8 cellular contexts compared by ENCODE assay signal in the genomic region with DNA sequence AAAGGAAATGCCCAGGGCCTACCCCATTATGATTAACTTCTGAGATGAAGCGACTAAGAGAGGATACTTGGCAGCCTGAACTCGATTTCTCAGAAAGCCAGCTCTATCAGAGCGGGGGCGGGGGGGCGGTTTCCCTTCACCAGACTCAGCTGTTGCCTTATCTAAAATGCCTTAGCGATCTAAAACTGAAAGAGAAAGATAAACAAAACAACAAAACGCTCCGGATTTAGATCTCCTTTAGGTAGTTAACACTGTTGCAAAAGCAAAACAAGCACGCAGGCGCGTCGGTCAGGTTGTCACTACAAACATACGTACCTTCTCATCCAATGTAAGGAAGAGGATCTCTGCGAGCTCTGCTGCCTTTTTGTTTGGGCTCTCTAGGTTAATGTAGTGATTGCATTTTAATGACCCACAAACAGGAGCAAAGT. TPM values are rescaled to one million over a fixed set of nuclear protein-coding genes. Genes with fewer than 3 reads are reported as not detected.
DNase-seq lines count a peak whose midpoint lies in the region; ATAC-seq lines count a peak whose summit lies in the region.

No MANE protein-coding gene starts in this region.

- H3K4me1 ChIP-seq in ectodermal cell (ENCODE audit: control insufficient read depth, insufficient read depth, low read length): no peaks in the 10 kb centered on the region

- H3K4me3 ChIP-seq in ectodermal cell (ENCODE audit: insufficient read depth, low read depth, low read length): peak overlapping the region; percentile 72

- peak overlapping the region; percentile 29 for H3K27ac Mint-ChIP-seq in T-helper 2 cell treated with Interferon-gamma antibody and Interleukin-4, amounts not matched to agents 5 μg/mL and 100 μg/mL, for 36 hours
- peak overlapping the region; percentile 77 for H3K27ac Mint-ChIP-seq in memory B cell

- H3K27me3 Mint-ChIP-seq in T-helper 2 cell treated with Interferon-gamma antibody and Interleukin-4, amounts not matched to agents 5 μg/mL and 100 μg/mL, for 36 hours (ENCODE audit: low read depth): peaks cover 74% of the 10 kb centered on the region
- H3K27me3 Mint-ChIP-seq in memory B cell: peaks cover 22% of the 10 kb centered on the region

- no peaks in the 10 kb centered on the region for H3K36me3 Mint-ChIP-seq in T-helper 2 cell treated with Interferon-gamma antibody and Interleukin-4, amounts not matched to agents 5 μg/mL and 100 μg/mL, for 36 hours (ENCODE audit: low read depth)
- peaks cover 2% of the 10 kb centered on the region for H3K36me3 Mint-ChIP-seq in memory B cell

- 5% methylated on average over 13 to 14 of the region's 14 CpGs for WGBS in ectodermal cell, 2 experiments

- no peaks in the 10 kb centered on the region for H3K9me3 Mint-ChIP-seq in T-helper 2 cell treated with Interferon-gamma antibody and Interleukin-4, amounts not matched to agents 5 μg/mL and 100 μg/mL, for 36 hours
- peaks cover 4% of the 10 kb centered on the region for H3K9me3 Mint-ChIP-seq in memory B cell

- no peaks in the 10 kb centered on the region for H3K9me3 ChIP-seq in ectodermal cell (ENCODE audit: control insufficient read depth, low read length)

- no peaks in the 10 kb centered on the region for H3K36me3 ChIP-seq in ectodermal cell (ENCODE audit: control insufficient read depth, insufficient read depth, low read length)

- peak; percentile 53 for ATAC-seq in HG03045 (IDR thresholded peaks at IDR 0.05; ENCODE audit: unreplicated experiment)
- peak; percentile 54 for ATAC-seq in memory B cell (ENCODE audit: low read depth)
- ATAC-seq in HG02970 (IDR thresholded peaks at IDR 0.05; ENCODE audit: low FRiP score, unreplicated experiment): no peak

- peaks cover 54% of the 10 kb centered on the region for H3K27me3 ChIP-seq in ectodermal cell (ENCODE audit: control insufficient read depth, insufficient read depth, low read length, poor library complexity, severe bottlenecking)

- H3K4me1 Mint-ChIP-seq in T-helper 2 cell treated with Interferon-gamma antibody and Interleukin-4, amounts not matched to agents 5 μg/mL and 100 μg/mL, for 36 hours (ENCODE audit: low read depth): peaks cover 9% of the 10 kb centered on the region
- H3K4me1 Mint-ChIP-seq in memory B cell: peaks cover 8% of the 10 kb centered on the region

- H3K4me3 Mint-ChIP-seq in T-helper 2 cell treated with Interferon-gamma antibody and Interleukin-4, amounts not matched to agents 5 μg/mL and 100 μg/mL, for 36 hours: peak overlapping the region; percentile 82
- H3K4me3 Mint-ChIP-seq in memory B cell: peak overlapping the region; percentile 85

- peak; percentile 58 for DNase-seq in NCI-H82 (lab: John Stamatoyannopoulos, UW)
- no peak for DNase-seq in NCI-H82 treated with DMSO at 0.1 percent for 48 hours (lab: John Stamatoyannopoulos, UW; ENCODE audit: unreplicated experiment)
- peak; percentile 72 for DNase-seq in T-helper 2 cell treated with Interferon-gamma antibody and Interleukin-4, amounts not matched to agents 5 μg/mL and 100 μg/mL, for 36 hours (ENCODE audit: low spot score)
- DNase-seq in memory B cell (ENCODE audit: low spot score in 2 of 2): peak; percentile 9 to 14
- peak; percentile 43 to 49 for DNase-seq in stimulated activated CD8-positive, alpha-beta memory T cell treated with anti-CD3 and anti-CD28 coated beads, Interleukin-7, amount 100 ng/mL, for 4 hours (ENCODE audit: low read depth in 2 of 2)

- H3K27ac ChIP-seq in ectodermal cell (ENCODE audit: insufficient read depth, low read depth, low read length, poor library complexity, severe bottlenecking): no peak overlapping the region

RNA-seq across cellular contexts. Expression of gene EPB41L4A, which starts 1.1 kb away (rescaled TPM):
- polyA plus RNA-seq in ectodermal cell (2013, experiment 1 of 4): 4.4 TPM
- polyA plus RNA-seq in ectodermal cell (2013, experiment 2 of 4): 6.0 TPM
- 5.0 TPM for polyA plus RNA-seq in ectodermal cell (2013, experiment 3 of 4)
- polyA plus RNA-seq in ectodermal cell (2013, experiment 4 of 4): 5.6 TPM
